In genomic region chr7:5424689-5425506, GRCh38 we compare ENCODE assay signal across 8 cellular contexts. TPM values are rescaled to one million over a fixed set of nuclear protein-coding genes. Genes with fewer than 3 reads are reported as not detected.
DNase-seq lines count a peak whose midpoint lies in the region; ATAC-seq and TF ChIP-seq lines count a peak whose summit lies in the region.

No MANE protein-coding gene starts in this region.

- peak overlapping the region; percentile 55 for H3K4me3 Mint-ChIP-seq in activated CD8-positive, alpha-beta T cell treated with anti-CD3 and anti-CD28 coated beads, Interleukin-2, amount 10 ng/mL, durations not matched to agents 7 days and 5 days

- peak overlapping the region; percentile 71 for H2AFZ ChIP-seq in neuronal stem cell (ENCODE audit: low read length)

- no peaks in the 10 kb centered on the region for H3K79me2 ChIP-seq in DOHH2 (ENCODE audit: control insufficient read depth, low read length)

- H2AK5ac ChIP-seq in neuronal stem cell (ENCODE audit: low read depth, low read length) = peak overlapping the region; percentile 76

- H3K9ac ChIP-seq in neuronal stem cell (ENCODE audit: low read depth, low read length, poor library complexity) = peak overlapping the region; percentile 89

- H3K27ac Mint-ChIP-seq in activated CD8-positive, alpha-beta T cell treated with anti-CD3 and anti-CD28 coated beads, Interleukin-2, amount 10 ng/mL, durations not matched to agents 7 days and 5 days = no peak overlapping the region

- no peak for TF ChIP-seq EP300 in gastroesophageal sphincter (IDR thresholded peaks at IDR 0.05)

- H3K27ac ChIP-seq in DOHH2 (ENCODE audit: low read depth, low read length) = 0 out of 2 replicates have a peak overlapping the region, but pooled peaks have one; percentile 1
- peak overlapping the region; percentile 92 to 100 (median 100) for H3K27ac ChIP-seq in gastroesophageal sphincter
- peak overlapping the region; percentile 97 for H3K27ac ChIP-seq in neuronal stem cell (replicated peaks; ENCODE audit: low read length)

- H4K20me1 ChIP-seq in DOHH2 (ENCODE audit: control insufficient read depth, insufficient read depth, low read depth, low read length) = peaks cover 9% of the 10 kb centered on the region; the same call in 1 of the 2 replicates

- H3K27me3 ChIP-seq in DOHH2 (ENCODE audit: control insufficient read depth, low read length) = peaks cover 88% of the 10 kb centered on the region
- H3K27me3 ChIP-seq in gastroesophageal sphincter = no peaks in the 10 kb centered on the region
- peaks cover 0 to 19% (median 6%) of the 10 kb centered on the region in 3 experiments for H3K27me3 ChIP-seq in neuronal stem cell (ENCODE audit: control insufficient read depth in 3 of 3, insufficient read depth in 3 of 3, low read depth in 1 of 3, low read length in 3 of 3)

- peak overlapping the region; percentile 96 for H2BK15ac ChIP-seq in neuronal stem cell (ENCODE audit: low read length)

- H3K9me3 ChIP-seq in DOHH2 (ENCODE audit: control insufficient read depth, insufficient read depth, low read length) (no peaks in the 10 kb centered on the region), gastroesophageal sphincter (no peaks in the 10 kb centered on the region), neuronal stem cell (replicated peaks in 1 of 2; ENCODE audit: control insufficient read depth in 2 of 2, insufficient read depth in 1 of 2, low read depth in 1 of 2, low read length in 2 of 2) (no peaks in the 10 kb centered on the region)

- peak overlapping the region; percentile 99 for H2BK5ac ChIP-seq in neuronal stem cell (ENCODE audit: low read length)

- no peak overlapping the region for H2BK12ac ChIP-seq in neuronal stem cell (ENCODE audit: low read length)

- no peak overlapping the region for H4K8ac ChIP-seq in neuronal stem cell (ENCODE audit: low read depth, low read length)

- CTCF ChIA-PET in activated CD8-positive, alpha-beta T cell treated with anti-CD3 and anti-CD28 coated beads, Interleukin-2, amount 10 ng/mL, durations not matched to agents 7 days and 5 days (lab: Charles Lee) = interaction anchor here (1.6 kb wide), 1 partner anchor 29 kb away, joined by 4 read pairs; no protein-coding TSS in a partner anchor

- DNase-seq in activated CD8-positive, alpha-beta T cell treated with anti-CD3 and anti-CD28 coated beads, Interleukin-2, amount 10 ng/mL, durations not matched to agents 7 days and 5 days = no peak
- DNase-seq in neuronal stem cell (ENCODE audit: low spot score) = no peak
- DNase-seq in HuH-7 (ENCODE audit: low spot score) = no peak
- DNase-seq in stimulated activated CD4-positive, alpha-beta T cell treated with anti-CD3 and anti-CD28 coated beads, Interleukin-15, amount 100 ng/mL, for 24 hours = no peak

- H2BK120ac ChIP-seq in neuronal stem cell (ENCODE audit: low read depth, low read length) = peak overlapping the region; percentile 100

- H3K9me2 ChIP-seq in DOHH2 (replicated peaks; ENCODE audit: control insufficient read depth, low read length) = no peaks in the 10 kb centered on the region

- peak overlapping the region; percentile 100 for H3K18ac ChIP-seq in neuronal stem cell (ENCODE audit: low read length)

- peak overlapping the region; percentile 86 for H3K23ac ChIP-seq in neuronal stem cell (ENCODE audit: low read depth, low read length, poor library complexity)

- no peak overlapping the region for H4K91ac ChIP-seq in neuronal stem cell (ENCODE audit: low read depth, low read length, poor library complexity)

- H3K9me3 Mint-ChIP-seq in activated CD8-positive, alpha-beta T cell treated with anti-CD3 and anti-CD28 coated beads, Interleukin-2, amount 10 ng/mL, durations not matched to agents 7 days and 5 days (ENCODE audit: insufficient read depth) = no peaks in the 10 kb centered on the region

- peak overlapping the region; percentile 26 for H3K4ac ChIP-seq in neuronal stem cell (ENCODE audit: low read length)

- 0 to 1% methylated on average over 14 to 26 of the region's 55 CpGs for WGBS in gastroesophageal sphincter (ENCODE audit: low coverage in 1 of 2), 2 donors
- no CpG with 5 or more reads among the region's 55 CpGs for WGBS in neuronal stem cell (ENCODE audit: extremely low coverage in 2 of 2, insufficient read length in 2 of 2, insufficient replicate concordance in 1 of 2), 2 donors

- H3K79me1 ChIP-seq in neuronal stem cell (ENCODE audit: low read depth, low read length) = peaks cover 27% of the 10 kb centered on the region

- peak in 1 of 2 donors; percentile 14 for TF ChIP-seq POLR2A in gastroesophageal sphincter (IDR thresholded peaks at IDR 0.05)

- no peaks in the 10 kb centered on the region for H3K36me3 ChIP-seq in DOHH2 (ENCODE audit: control insufficient read depth, low read length)
- no peaks in the 10 kb centered on the region for H3K36me3 ChIP-seq in gastroesophageal sphincter
- peaks cover 0 to 17% of the 10 kb centered on the region in 2 donors for H3K36me3 ChIP-seq in neuronal stem cell (replicated peaks in 1 of 2; ENCODE audit: control insufficient read depth in 2 of 2, insufficient read depth in 2 of 2, low read length in 2 of 2)

- peaks cover 63% of the 10 kb centered on the region for H3K27me3 Mint-ChIP-seq in activated CD8-positive, alpha-beta T cell treated with anti-CD3 and anti-CD28 coated beads, Interleukin-2, amount 10 ng/mL, durations not matched to agents 7 days and 5 days (ENCODE audit: low read depth)

- H3K4me1 Mint-ChIP-seq in activated CD8-positive, alpha-beta T cell treated with anti-CD3 and anti-CD28 coated beads, Interleukin-2, amount 10 ng/mL, durations not matched to agents 7 days and 5 days (ENCODE audit: low read depth) = peaks cover 50% of the 10 kb centered on the region

- H3K14ac ChIP-seq in neuronal stem cell (ENCODE audit: low read length) = peak overlapping the region; percentile 77

- peaks cover 39% of the 10 kb centered on the region for H3K4me1 ChIP-seq in DOHH2 (ENCODE audit: control insufficient read depth, low read length)
- peaks cover 0 to 28% (median 5%) of the 10 kb centered on the region in 3 donors for H3K4me1 ChIP-seq in gastroesophageal sphincter
- H3K4me1 ChIP-seq in neuronal stem cell (ENCODE audit: control insufficient read depth in 2 of 2, insufficient read depth in 1 of 2, low read depth in 1 of 2, low read length in 2 of 2) = peaks cover 6 to 16% of the 10 kb centered on the region in 2 donors

- peak overlapping the region; percentile 88 for H3K4me2 ChIP-seq in DOHH2 (ENCODE audit: low read length)
- H3K4me2 ChIP-seq in neuronal stem cell (ENCODE audit: insufficient read depth, low read length, poor library complexity, severe bottlenecking) = peak overlapping the region; percentile 97

- no peaks in the 10 kb centered on the region for H3K36me3 Mint-ChIP-seq in activated CD8-positive, alpha-beta T cell treated with anti-CD3 and anti-CD28 coated beads, Interleukin-2, amount 10 ng/mL, durations not matched to agents 7 days and 5 days (ENCODE audit: low read depth)

- POLR2A ChIA-PET in activated CD8-positive, alpha-beta T cell treated with anti-CD3 and anti-CD28 coated beads, Interleukin-2, amount 10 ng/mL, durations not matched to agents 7 days and 5 days (lab: Charles Lee) = interaction anchor here (3.8 kb wide), 1 partner anchor 28 kb away, joined by 20 read pairs; no protein-coding TSS in a partner anchor

- H3K4me3 ChIP-seq in DOHH2 (ENCODE audit: low read length) (peak overlapping the region; percentile 75), gastroesophageal sphincter (peak overlapping the region; percentile 89 to 98), neuronal stem cell (ENCODE audit: low read length in 2 of 2) (peak overlapping the region; percentile 93)

- no peak for ATAC-seq in activated CD8-positive, alpha-beta T cell treated with anti-CD3 and anti-CD28 coated beads, Interleukin-2, amount 10 ng/mL, durations not matched to agents 7 days and 5 days
- ATAC-seq in gastroesophageal sphincter (no peak), GM19324 (IDR thresholded peaks at IDR 0.05; ENCODE audit: low FRiP score, unreplicated experiment) (no peak)

- peaks cover 12% of the 10 kb centered on the region for H3F3A ChIP-seq in DOHH2 (ENCODE audit: control insufficient read depth, insufficient read depth)

- no peak for TF ChIP-seq CTCF in DOHH2 (IDR thresholded peaks at IDR 0.05; ENCODE audit: low read depth, low read length, poor library complexity, severe bottlenecking)
- peak; percentile 6; the same call in 1 of the 2 replicates for TF ChIP-seq CTCF in LNCAP (IDR thresholded peaks at IDR 0.05)
- TF ChIP-seq CTCF in gastroesophageal sphincter (IDR thresholded peaks at IDR 0.05) = peak in 2 of 4 experiments; percentile 8 to 40

RNA-seq across cellular contexts. Expression of gene TNRC18, which starts 1.3 kb away (rescaled TPM):
- total RNA-seq in activated CD8-positive, alpha-beta T cell treated with anti-CD3 and anti-CD28 coated beads, Interleukin-2, amount 10 ng/mL, durations not matched to agents 7 days and 5 days = 10 to 100 TPM; 46.1 to 52.1 TPM
- 100 to 1,000 TPM in 3 of 4 donors, 10 to 100 TPM in 1; 87.6 to 218 (median 124) TPM for total RNA-seq in gastroesophageal sphincter
- polyA plus RNA-seq in neuronal stem cell (2013, experiment 1 of 2) = 33.6 TPM
- polyA plus RNA-seq in neuronal stem cell (2013, experiment 2 of 2) = 37.1 TPM

Comparison
In these comparisons a context has a peak if more than half of its experiments do, and no peak if none do; other contexts are left out.
1. H3K27ac ChIP-seq: peak in every context shown above with its lines; median percentile 100 in gastroesophageal sphincter; 97 in neuronal stem cell; 1 in DOHH2.